10 cellular contexts compared by ENCODE assay signal in the genomic region with DNA sequence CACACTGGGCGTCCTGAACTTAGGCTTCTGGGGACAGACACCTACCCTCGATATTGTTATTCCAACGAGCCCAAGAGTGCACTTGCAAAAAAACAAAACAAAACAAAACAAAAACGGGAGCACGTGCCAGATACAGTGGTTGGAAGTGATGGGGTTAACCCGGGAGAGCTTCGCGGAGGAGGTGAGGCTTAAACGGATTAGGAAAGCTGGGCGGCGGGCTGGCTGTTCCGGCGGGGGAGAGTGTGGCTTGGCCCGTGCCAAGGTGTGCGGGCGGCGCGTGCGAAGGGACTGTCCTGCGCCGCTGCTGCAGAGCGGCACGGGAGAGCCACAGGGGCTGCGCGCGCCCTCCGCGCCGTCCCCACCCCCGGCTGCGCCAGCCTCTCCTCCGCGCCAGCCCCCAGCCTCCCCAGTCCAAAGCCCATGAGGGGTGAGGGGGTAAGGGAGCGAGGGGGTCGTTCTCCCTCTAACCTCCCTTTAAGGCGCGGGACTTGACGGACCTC. TPM values are rescaled to one million over a fixed set of nuclear protein-coding genes. Genes with fewer than 3 reads are reported as not detected.
DNase-seq lines count a peak whose midpoint lies in the region; ATAC-seq and TF ChIP-seq lines count a peak whose summit lies in the region.
"Had no signal": no experiment of that assay in that cellular context is flagged by ENCODE, and none has a peak within 500 bp of the region (broad histone marks: within the 10 kb centered on the region; RNA-seq: fewer than 3 reads in every experiment).

No MANE protein-coding gene starts in this region.

- no peak for TF ChIP-seq EP300 in ovary (IDR thresholded peaks at IDR 0.05)

- H3K4me1 Mint-ChIP-seq in activated CD4-positive, alpha-beta T cell treated with anti-CD3 and anti-CD28 coated beads, Interleukin-2, amount 10 ng/mL, durations not matched to agents 7 days and 5 days, result peaks cover 27% of the 10 kb centered on the region

- CTCF ChIA-PET in activated CD4-positive, alpha-beta T cell treated with anti-CD3 and anti-CD28 coated beads, Interleukin-2, amount 10 ng/mL, durations not matched to agents 7 days and 5 days (lab: Charles Lee), result interaction anchor here (1.2 to 3.4 kb wide), 4 partner anchors 13 to 115 kb away, joined by 3 to 19 read pairs (median 16); partner anchors contain the start of gene TCF23

- no peaks in the 10 kb centered on the region for H3K27me3 ChIP-seq in right cardiac atrium (ENCODE audit: control insufficient read depth, insufficient read depth)
- peaks cover 3 to 100% (median 52%) of the 10 kb centered on the region in 7 donors for H3K27me3 ChIP-seq in spleen (replicated peaks in 1 of 7)
- H3K27me3 ChIP-seq in ovary, result no peaks in the 10 kb centered on the region

- intact Hi-C loops in right cardiac atrium (cut with DNase I) (no loop called here), spleen (cut with DNase I; ENCODE audit: low total_unique reads) (no loop called here), ovary (cut with DNase I) (no loop called here)

- TF ChIP-seq CTCF in spleen (IDR thresholded peaks at IDR 0.05 in 8 of 11, conservative IDR thresholded peaks at IDR 0.05 in 3 of 11), result no peak
- TF ChIP-seq CTCF in ovary (IDR thresholded peaks at IDR 0.05), result no peak

- no peaks in the 10 kb centered on the region for H3K9me3 Mint-ChIP-seq in activated CD4-positive, alpha-beta T cell treated with anti-CD3 and anti-CD28 coated beads, Interleukin-2, amount 10 ng/mL, durations not matched to agents 7 days and 5 days

- TF ChIP-seq POLR2A in spleen (IDR thresholded peaks at IDR 0.05) (no peak), ovary (IDR thresholded peaks at IDR 0.05) (no peak)

- H3K4me3 ChIP-seq in right cardiac atrium (ENCODE audit: low read length) (peak overlapping the region; percentile 8), spleen (peak overlapping the region; percentile 33 to 83 (median 46)), ovary (no peak overlapping the region)

- no peak overlapping the region for H3K27ac Mint-ChIP-seq in activated CD4-positive, alpha-beta T cell treated with anti-CD3 and anti-CD28 coated beads, Interleukin-2, amount 10 ng/mL, durations not matched to agents 7 days and 5 days

- H3K36me3 Mint-ChIP-seq in activated CD4-positive, alpha-beta T cell treated with anti-CD3 and anti-CD28 coated beads, Interleukin-2, amount 10 ng/mL, durations not matched to agents 7 days and 5 days (ENCODE audit: low read depth), result peaks cover 2% of the 10 kb centered on the region

- under 1% methylated on average over 38 of the region's 38 CpGs for WGBS in right cardiac atrium
- 1% methylated on average over 23 to 38 of the region's 38 CpGs for WGBS in spleen, 5 donors
- 1 to 2% (median 1%) methylated on average over 30 to 38 of the region's 38 CpGs for WGBS in ovary, 3 donors

- peaks cover 43% of the 10 kb centered on the region for H3K27me3 Mint-ChIP-seq in activated CD4-positive, alpha-beta T cell treated with anti-CD3 and anti-CD28 coated beads, Interleukin-2, amount 10 ng/mL, durations not matched to agents 7 days and 5 days

- no peak overlapping the region for H3K27ac ChIP-seq in right cardiac atrium (ENCODE audit: low read length)
- H3K27ac ChIP-seq in spleen, result no peak overlapping the region
- no peak overlapping the region for H3K27ac ChIP-seq in ovary
- H3K27ac ChIP-seq: 22Rv1 had no signal

- H3K4me1 ChIP-seq in right cardiac atrium (ENCODE audit: control insufficient read depth, insufficient read depth, low read length) (peaks cover 3% of the 10 kb centered on the region), spleen (peaks cover 28 to 43% (median 40%) of the 10 kb centered on the region in 6 donors), ovary (ENCODE audit: insufficient read depth) (peaks cover 9% of the 10 kb centered on the region)

- peak; percentile 52 for DNase-seq in DMS 273 (lab: John Stamatoyannopoulos, UW; ENCODE audit: unreplicated experiment)
- DNase-seq in DMS 273 treated with DMSO at 0.1 percent for 48 hours (lab: John Stamatoyannopoulos, UW), result no peak
- no peak for DNase-seq in activated CD4-positive, alpha-beta T cell treated with anti-CD3 and anti-CD28 coated beads, Interleukin-2, amount 10 ng/mL, durations not matched to agents 7 days and 5 days
- no peak for DNase-seq in right cardiac atrium
- DNase-seq in spleen, result no peak
- DNase-seq in ovary, result no peak

- POLR2A ChIA-PET in activated CD4-positive, alpha-beta T cell treated with anti-CD3 and anti-CD28 coated beads, Interleukin-2, amount 10 ng/mL, durations not matched to agents 7 days and 5 days (lab: Charles Lee), result no interaction called here

- no peaks in the 10 kb centered on the region for H3K9me3 ChIP-seq in right cardiac atrium (ENCODE audit: control insufficient read depth, low read length)
- H3K9me3 ChIP-seq in spleen, result no peaks in the 10 kb centered on the region
- no peaks in the 10 kb centered on the region for H3K9me3 ChIP-seq in ovary

- H3K36me3 ChIP-seq in spleen, result no peaks in the 10 kb centered on the region
- no peaks in the 10 kb centered on the region for H3K36me3 ChIP-seq in ovary

- peak overlapping the region; percentile 66 for H3K4me3 Mint-ChIP-seq in activated CD4-positive, alpha-beta T cell treated with anti-CD3 and anti-CD28 coated beads, Interleukin-2, amount 10 ng/mL, durations not matched to agents 7 days and 5 days

- peak; percentile 46 to 59 for ATAC-seq in right cardiac atrium
- no peak for ATAC-seq in HG03520 (IDR thresholded peaks at IDR 0.05; ENCODE audit: unreplicated experiment)
- no peak for ATAC-seq in HG03196 (IDR thresholded peaks at IDR 0.05; ENCODE audit: unreplicated experiment)

RNA-seq across cellular contexts. Expression of gene SLC30A3, which starts 1.5 kb away (rescaled TPM):
- under 1 TPM; 0.23 to 0.45 TPM for total RNA-seq in activated CD4-positive, alpha-beta T cell treated with anti-CD3 and anti-CD28 coated beads, Interleukin-2, amount 10 ng/mL, durations not matched to agents 7 days and 5 days
- 10 to 100 TPM in 1 of 4 donors, 1 to 10 TPM in 3; 9.4 to 17.3 (median 9.6) TPM for total RNA-seq in right cardiac atrium
- polyA plus RNA-seq in right cardiac atrium, result 7.3 TPM
- under 1 TPM in 2 of 7 donors, not detected in 5; 0.32 to 0.34 TPM for total RNA-seq in spleen
- polyA plus RNA-seq in spleen, result under 1 TPM; 0.05 to 0.16 (median 0.07) TPM
- 1 to 10 TPM in 1 of 7 donors, under 1 TPM in 3, not detected in 3; 0.23 to 1.1 (median 0.45) TPM for total RNA-seq in ovary
- under 1 TPM; 0.27 to 0.38 TPM for polyA plus RNA-seq in ovary
- total RNA-seq: M059J had no signal

RNA-seq across cellular contexts. Expression of gene DNAJC5G, which starts 10.9 kb away (rescaled TPM):
- total RNA-seq in activated CD4-positive, alpha-beta T cell treated with anti-CD3 and anti-CD28 coated beads, Interleukin-2, amount 10 ng/mL, durations not matched to agents 7 days and 5 days, result not detected
- 1 to 10 TPM; 1.3 to 3.0 (median 1.8) TPM for total RNA-seq in right cardiac atrium
- polyA plus RNA-seq in right cardiac atrium, result 2.2 TPM
- not detected for total RNA-seq in spleen
- not detected for polyA plus RNA-seq in spleen
- total RNA-seq in ovary, result under 1 TPM in 1 of 7 donors, not detected in 6; 0.56 TPM
- under 1 TPM; 0.16 to 0.83 TPM for polyA plus RNA-seq in ovary
- total RNA-seq: M059J had no signal

RNA-seq across cellular contexts. Expression of gene TRIM54, which starts 17.9 kb away (rescaled TPM):
- total RNA-seq in activated CD4-positive, alpha-beta T cell treated with anti-CD3 and anti-CD28 coated beads, Interleukin-2, amount 10 ng/mL, durations not matched to agents 7 days and 5 days, result not detected
- total RNA-seq in right cardiac atrium (100 to 1,000 TPM; 101 to 188 (median 149) TPM), spleen (1 to 10 TPM in 1 of 7 donors, under 1 TPM in 5, not detected in 1; 0.23 to 3.1 (median 0.48) TPM), ovary (under 1 TPM in 4 of 7 donors, not detected in 3; 0.12 to 0.72 (median 0.49) TPM)
- polyA plus RNA-seq in right cardiac atrium (144 TPM), spleen (under 1 TPM; 0.22 to 0.77 (median 0.49) TPM), ovary (under 1 TPM; 0.20 to 0.21 TPM)

RNA-seq across cellular contexts. Expression of gene UCN, which starts 43.9 kb away (rescaled TPM):
- total RNA-seq in activated CD4-positive, alpha-beta T cell treated with anti-CD3 and anti-CD28 coated beads, Interleukin-2, amount 10 ng/mL, durations not matched to agents 7 days and 5 days, result 1 to 10 TPM; 2.3 to 2.8 TPM
- total RNA-seq in right cardiac atrium (1 to 10 TPM in 3 of 4 donors, under 1 TPM in 1; 0.96 to 3.3 (median 1.5) TPM), spleen (1 to 10 TPM; 1.9 to 3.9 (median 2.4) TPM), ovary (1 to 10 TPM; 1.4 to 5.6 (median 1.6) TPM)
- polyA plus RNA-seq in right cardiac atrium (0.72 TPM), spleen (1 to 10 TPM; 2.5 to 4.4 (median 3.4) TPM), ovary (1 to 10 TPM in 1 of 2 donors, not detected in 1; 1.5 TPM)

RNA-seq across cellular contexts. Expression of gene CAD, which starts 47.1 kb away (rescaled TPM):
- total RNA-seq in activated CD4-positive, alpha-beta T cell treated with anti-CD3 and anti-CD28 coated beads, Interleukin-2, amount 10 ng/mL, durations not matched to agents 7 days and 5 days, result 10 to 100 TPM; 63.7 to 66.1 TPM
- 10 to 100 TPM in 2 of 4 donors, 1 to 10 TPM in 2; 9.0 to 12.0 (median 10.0) TPM for total RNA-seq in right cardiac atrium
- 6.0 TPM for polyA plus RNA-seq in right cardiac atrium
- total RNA-seq in spleen, result 10 to 100 TPM; 20.9 to 38.8 (median 30.3) TPM
- polyA plus RNA-seq in spleen, result 10 to 100 TPM; 10.9 to 18.3 (median 14.2) TPM
- total RNA-seq in ovary, result 10 to 100 TPM; 15.3 to 53.9 (median 36.3) TPM
- polyA plus RNA-seq in ovary, result 10 to 100 TPM; 11.9 to 16.2 TPM

Comparison
In these comparisons a context has a peak if more than half of its experiments do, and no peak if none do; other contexts are left out.
1. ATAC-seq: peak in right cardiac atrium (2 of 2); none in HG03520 (single experiment) and HG03196 (single experiment).
2. RNA of gene SLC30A3, which starts 1.5 kb away (total RNA-seq): 9.4 to 17.3 TPM in right cardiac atrium; 0.23 to 0.45 TPM in activated CD4-positive, alpha-beta T cell treated with anti-CD3 and anti-CD28 coated beads, Interleukin-2, amount 10 ng/mL, durations not matched to agents 7 days and 5 days, 0.23 to 1.1 TPM in ovary and 0.32 to 0.34 TPM in spleen; every median in the first group is over 4 times any median in the second.
3. RNA of gene TRIM54, which starts 17.9 kb away (total RNA-seq): 101 to 188 TPM in right cardiac atrium; 0.12 to 0.72 TPM in ovary, 0.23 to 3.1 TPM in spleen and not detected in activated CD4-positive, alpha-beta T cell treated with anti-CD3 and anti-CD28 coated beads, Interleukin-2, amount 10 ng/mL, durations not matched to agents 7 days and 5 days; every median in the first group is over 10 times any median in the second.